7 cellular contexts compared by ENCODE assay signal in the genomic region with DNA sequence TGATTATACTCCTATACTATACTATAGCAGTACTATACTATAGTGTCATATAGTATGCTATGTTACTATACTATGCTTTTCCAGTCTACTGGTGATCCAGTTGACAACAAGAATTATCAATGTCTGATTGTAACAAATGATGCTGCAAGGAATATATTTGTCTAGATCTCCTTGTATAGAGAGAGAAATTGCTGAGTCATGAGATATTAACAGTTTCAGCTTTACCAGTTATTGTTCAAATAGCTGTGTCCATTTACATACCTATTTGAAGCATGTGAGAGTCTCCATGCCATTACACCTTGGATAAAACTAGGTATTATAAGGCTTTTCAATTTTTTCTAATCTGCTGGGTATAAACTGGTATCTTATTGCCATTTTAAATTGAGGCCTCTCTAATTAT.
"Had no signal": no experiment of that assay in that cellular context is flagged by ENCODE, and none has a peak within 500 bp of the region (broad histone marks: within the 10 kb centered on the region; RNA-seq: fewer than 3 reads in every experiment).

No MANE protein-coding gene starts in this region.

- H3K9me3 ChIP-seq: HAP-1 had no signal

- ATAC-seq: GM23338 had no signal

- H3K27ac Mint-ChIP-seq: GM23338 had no signal

- H3K27ac ChIP-seq: KMS-11 had no signal

- H3K4me3 ChIP-seq: GM23338, HAP-1 had no signal

- H2AFZ ChIP-seq: GM23338 had no signal

- FAIRE-seq: HTR-8/SVneo had no signal

- DNase-seq: H7, Karpas-422, KBM-7 had no signal

- H3K9me3 Mint-ChIP-seq: GM23338 had no signal

- H3K4me2 ChIP-seq: GM23338, KMS-11 had no signal

- H3K4me1 ChIP-seq: HAP-1 had no signal

- H3K9ac ChIP-seq: KMS-11 had no signal

- H3K36me3 ChIP-seq: HAP-1 had no signal

- H3K4me3 Mint-ChIP-seq: GM23338 had no signal
